Comparison of ENCODE assay signal across 9 cellular contexts in the genomic region with DNA sequence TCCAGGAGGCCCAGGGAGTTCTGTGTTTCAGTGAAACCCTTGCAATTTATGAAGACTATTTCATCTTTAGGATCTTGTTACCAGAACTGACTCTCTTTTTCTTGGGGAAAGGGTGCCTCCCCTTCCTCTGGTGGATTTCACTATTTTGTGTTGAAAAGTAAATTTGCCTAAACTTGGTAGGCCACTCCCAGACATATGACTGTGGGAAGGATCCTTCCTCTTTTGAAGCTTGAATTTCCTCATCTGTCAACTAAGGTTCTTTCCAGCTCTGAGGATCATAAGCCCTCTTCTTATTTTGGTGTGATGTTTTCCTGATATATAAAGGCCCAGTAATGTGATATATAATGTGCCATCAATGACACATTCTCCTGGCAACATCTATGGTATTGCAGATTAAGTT.
"Had no signal": no experiment of that assay in that cellular context is flagged by ENCODE, and none has a peak within 500 bp of the region (broad histone marks: within the 10 kb centered on the region; RNA-seq: fewer than 3 reads in every experiment).

No MANE protein-coding gene starts in this region.

- DNase-seq: activated B cell treated with CpG ODN at 0.5 μM for 24 hours; activated CD4-positive, alpha-beta T cell treated with anti-CD3 and anti-CD28 coated beads, Interleukin-2, amount 10 ng/mL, durations not matched to agents 24 days and 14 days; activated CD8-positive, alpha-beta memory T cell treated with anti-CD3 and anti-CD28 coated beads for 24 hours; activated naive CD4-positive, alpha-beta T cell treated with anti-CD3 and anti-CD28 coated beads for 36 hours; hypothalamus; mammary epithelial cell; nephron progenitor cell; ovary; small intestine had no signal
